ENCODE assay signal across 11 cellular contexts in the genomic region with DNA sequence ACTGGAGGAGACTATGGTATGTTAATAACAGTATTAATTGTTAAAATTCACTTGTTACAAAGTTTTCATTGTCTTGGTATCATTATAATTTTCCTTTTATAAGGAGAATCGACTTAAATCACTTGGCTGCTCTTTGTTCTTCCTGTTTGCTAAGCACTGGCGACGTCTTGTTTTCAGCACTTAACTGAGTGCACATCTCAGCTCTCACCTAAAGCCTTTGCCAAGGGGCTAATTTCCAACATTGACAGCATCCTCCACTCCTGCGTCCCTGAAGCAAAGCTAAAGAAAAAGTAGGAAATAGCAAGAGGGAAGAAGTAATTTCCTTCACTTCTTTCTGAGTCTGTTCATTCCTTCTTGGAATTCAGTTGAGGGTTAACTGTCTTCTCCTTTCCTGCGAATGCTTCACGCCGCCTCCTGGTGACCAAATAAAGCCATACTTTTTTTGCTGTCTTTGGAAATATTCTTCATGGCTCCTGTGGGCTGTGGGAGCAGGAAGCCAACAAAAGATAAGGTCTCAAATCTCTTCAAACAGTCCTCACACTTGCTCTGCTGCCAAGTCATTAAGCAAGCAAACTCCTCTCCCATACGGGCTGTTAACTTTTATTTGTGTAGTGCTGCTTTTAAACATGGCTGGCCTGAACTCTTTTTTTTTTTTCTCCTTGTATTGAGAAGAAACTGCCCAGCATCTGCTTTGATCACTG.
DNase-seq lines count a peak whose midpoint lies in the region; ATAC-seq, FAIRE-seq and TF ChIP-seq lines count a peak whose summit lies in the region.
"Had no signal": no experiment of that assay in that cellular context is flagged by ENCODE, and none has a peak within 500 bp of the region (broad histone marks: within the 10 kb centered on the region; RNA-seq: fewer than 3 reads in every experiment).

No MANE protein-coding gene starts in this region.

- BruUV-seq in HepG2 (replicated peaks; lab: Mats Ljungman, UMichigan) = no TSS peak

- TF ChIP-seq RAD21 in HepG2 (CRISPR knock-in tag; IDR thresholded peaks at IDR 0.05) = no peak

- H3K27ac ChIP-seq in HepG2 (ENCODE audit: extremely low read length, insufficient read depth, low read length) (no peak overlapping the region), tibial nerve (peak overlapping the region in 2 of 4 donors; percentile 39 to 61)

- peak overlapping the region; percentile 41 for H3K4me2 ChIP-seq in HepG2 (ENCODE audit: low read depth, low read length)

- POLR2A ChIA-PET in HepG2 (lab: Yijun Ruan, JAX) = no interaction called here

- H3K4me1 ChIP-seq in HepG2 (ENCODE audit: insufficient read depth, low read length) = peaks cover 28% of the 10 kb centered on the region
- H3K4me1 ChIP-seq in tibial nerve = peaks cover 0 to 12% (median 0%) of the 10 kb centered on the region in 4 donors

- TF ChIP-seq POLR2A in HepG2 (IDR thresholded peaks at IDR 0.05; ENCODE audit: insufficient read depth in 1 of 2, low read depth in 2 of 2, low read length in 2 of 2) (no peak), tibial nerve (IDR thresholded peaks at IDR 0.05) (no peak)

- no peak overlapping the region for H3K9ac ChIP-seq in HepG2 (ENCODE audit: insufficient read depth, low read depth, low read length)

- peak in 2 of 3 experiments; percentile 3 to 6 for DNase-seq in NCI-H1417 (lab: John Stamatoyannopoulos, UW)
- DNase-seq in NCI-H1417 treated with DMSO at 0.1 percent for 48 hours (lab: John Stamatoyannopoulos, UW) = no peak
- peak; percentile 68 for DNase-seq in HepG2 (ENCODE audit: low spot score)
- peak; percentile 14 to 36 for DNase-seq in tibial nerve (ENCODE audit: low spot score in 2 of 2)
- DNase-seq in KG1 (lab: John Stamatoyannopoulos, UW) = no peak
- DNase-seq in activated CD8-positive, alpha-beta memory T cell treated with anti-CD3 and anti-CD28 coated beads, Interleukin-2, amount 50 U/mL, for 4 hours = no peak
- DNase-seq: Karpas-422 had no signal

- FAIRE-seq in HepG2 (lab: Jason Lieb, UNC) = peak; percentile 57

- H3K36me3 ChIP-seq in HepG2 (replicated peaks in 1 of 2; ENCODE audit: control insufficient read depth in 1 of 2, insufficient read depth in 2 of 2, low read length in 2 of 2) = no peaks in the 10 kb centered on the region
- no peaks in the 10 kb centered on the region for H3K36me3 ChIP-seq in tibial nerve

- no peaks in the 10 kb centered on the region for H3K9me3 Mint-ChIP-seq in brain
- H3K9me3 Mint-ChIP-seq: T-helper 1 cell treated with Interleukin-12 subunit alpha and Interleukin-12 subunit beta and Interleukin-4 antibody, amounts not matched to agents 30 μg/mL and 1 μg/mL, for 36 hours had no signal

- peak; percentile 86 for ATAC-seq in HepG2
- no peak for ATAC-seq in GM21390 (IDR thresholded peaks at IDR 0.05; ENCODE audit: unreplicated experiment)

- WGBS in HepG2 (ENCODE audit: low lambda C conversion rate) = 10% methylated on average over 8 of the region's 8 CpGs
- 18 to 21% methylated on average over 8 of the region's 8 CpGs for WGBS in tibial nerve, 2 donors

- TF ChIP-seq CTCF in brain (conservative IDR thresholded peaks at IDR 0.05) (peak; percentile 32 to 46), HepG2 (CRISPR knock-in tag; IDR thresholded peaks at IDR 0.05) (peak; percentile 64), tibial nerve (IDR thresholded peaks at IDR 0.05) (peak in 4 of 5 experiments; percentile 10 to 41 (median 28))

- TF ChIP-seq EP300 in HepG2 (IDR thresholded peaks at IDR 0.05; ENCODE audit: low read depth in 2 of 2, low read length in 2 of 2) (no peak), HepG2 (CRISPR knock-in tag; IDR thresholded peaks at IDR 0.05; ENCODE audit: borderline replicate concordance) (no peak), tibial nerve (IDR thresholded peaks at IDR 0.05) (no peak)

- peak overlapping the region in 1 of 5 experiments; percentile 60 for H3K27ac Mint-ChIP-seq in brain
- H3K27ac Mint-ChIP-seq: activated naive CD8-positive, alpha-beta T cell; T-helper 1 cell treated with Interleukin-12 subunit alpha and Interleukin-12 subunit beta and Interleukin-4 antibody, amounts not matched to agents 30 μg/mL and 1 μg/mL, for 36 hours had no signal

- H3K27me3 ChIP-seq in HepG2 (ENCODE audit: control insufficient read depth in 1 of 2, insufficient read depth in 2 of 2, low read length in 2 of 2) = no peaks in the 10 kb centered on the region
- no peaks in the 10 kb centered on the region for H3K27me3 ChIP-seq in tibial nerve

- peak overlapping the region in 1 of 5 experiments; percentile 43 for H3K4me3 Mint-ChIP-seq in brain
- H3K4me3 Mint-ChIP-seq: activated naive CD8-positive, alpha-beta T cell; T-helper 1 cell treated with Interleukin-12 subunit alpha and Interleukin-12 subunit beta and Interleukin-4 antibody, amounts not matched to agents 30 μg/mL and 1 μg/mL, for 36 hours had no signal

- peaks cover 5% of the 10 kb centered on the region for H3K4me1 Mint-ChIP-seq in brain

- H4K20me1 ChIP-seq in HepG2 (ENCODE audit: insufficient read depth, low read length) = no peaks in the 10 kb centered on the region

- intact Hi-C loops in HepG2 (cut with micrococcal nuclease; ENCODE audit: unreplicated experiment) = loop anchor here (2.0 kb wide), 1 partner anchor 578 kb away; no protein-coding TSS in a partner anchor

- H2AFZ ChIP-seq in HepG2 (ENCODE audit: low read length) = no peak overlapping the region

- CTCF ChIA-PET in HepG2 (lab: Yijun Ruan, JAX; ENCODE audit: low intra/inter-chr PET ratio, low total read pairs) = no interaction called here

- no peaks in the 10 kb centered on the region for H3K36me3 Mint-ChIP-seq in brain
- H3K36me3 Mint-ChIP-seq: activated naive CD8-positive, alpha-beta T cell had no signal

- in situ Hi-C loops in HepG2 (cut with HindIII; ENCODE audit: extremely low pct_ligation_motif_present, low pct_unique_long_range_greater_than_20kb) = no loop called here

- peaks cover 4% of the 10 kb centered on the region for H3K27me3 Mint-ChIP-seq in brain

- H3K9me3 ChIP-seq in HepG2 (ENCODE audit: low read length) (no peaks in the 10 kb centered on the region), tibial nerve (no peaks in the 10 kb centered on the region)

- H3K79me2 ChIP-seq in HepG2 (ENCODE audit: insufficient read depth, low read length) = no peaks in the 10 kb centered on the region

- H3K4me3 ChIP-seq in HepG2 (replicated peaks in 1 of 3; ENCODE audit: insufficient read depth in 1 of 3, low read depth in 2 of 3, low read length in 3 of 3) = no peak overlapping the region
- peak overlapping the region in 1 of 4 donors; percentile 18 for H3K4me3 ChIP-seq in tibial nerve

TF ChIP-seq in HepG2, 621 proteins besides CTCF, POLR2A, EP300 and RAD21 (continues in another document):
- TF ChIP-seq, protein P1, sequence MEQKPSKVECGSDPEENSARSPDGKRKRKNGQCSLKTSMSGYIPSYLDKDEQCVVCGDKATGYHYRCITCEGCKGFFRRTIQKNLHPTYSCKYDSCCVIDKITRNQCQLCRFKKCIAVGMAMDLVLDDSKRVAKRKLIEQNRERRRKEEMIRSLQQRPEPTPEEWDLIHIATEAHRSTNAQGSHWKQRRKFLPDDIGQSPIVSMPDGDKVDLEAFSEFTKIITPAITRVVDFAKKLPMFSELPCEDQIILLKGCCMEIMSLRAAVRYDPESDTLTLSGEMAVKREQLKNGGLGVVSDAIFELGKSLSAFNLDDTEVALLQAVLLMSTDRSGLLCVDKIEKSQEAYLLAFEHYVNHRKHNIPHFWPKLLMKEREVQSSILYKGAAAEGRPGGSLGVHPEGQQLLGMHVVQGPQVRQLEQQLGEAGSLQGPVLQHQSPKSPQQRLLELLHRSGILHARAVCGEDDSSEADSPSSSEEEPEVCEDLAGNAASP (CRISPR knock-in tag; IDR thresholded peaks at IDR 0.05; ENCODE audit: borderline replicate concordance) = no peak
- peak; percentile 48 for TF ChIP-seq ZMYM4 (CRISPR knock-in tag; IDR thresholded peaks at IDR 0.05)
- peak; percentile 22; the same call in 1 of the 2 replicates for TF ChIP-seq HMG20A (CRISPR knock-in tag; IDR thresholded peaks at IDR 0.05; ENCODE audit: borderline replicate concordance)
- no peak for TF ChIP-seq MEF2D (CRISPR knock-in tag; IDR thresholded peaks at IDR 0.05)
- TF ChIP-seq ZNF792 (CRISPR knock-in tag; IDR thresholded peaks at IDR 0.05) = 0 out of 2 replicates have a peak, but pooled peaks have one; percentile 16
- 0 out of 2 replicates have a peak, but pooled peaks have one; percentile 5 for TF ChIP-seq FOXA3 (CRISPR knock-in tag; IDR thresholded peaks at IDR 0.05)
- TF ChIP-seq, protein P2, sequence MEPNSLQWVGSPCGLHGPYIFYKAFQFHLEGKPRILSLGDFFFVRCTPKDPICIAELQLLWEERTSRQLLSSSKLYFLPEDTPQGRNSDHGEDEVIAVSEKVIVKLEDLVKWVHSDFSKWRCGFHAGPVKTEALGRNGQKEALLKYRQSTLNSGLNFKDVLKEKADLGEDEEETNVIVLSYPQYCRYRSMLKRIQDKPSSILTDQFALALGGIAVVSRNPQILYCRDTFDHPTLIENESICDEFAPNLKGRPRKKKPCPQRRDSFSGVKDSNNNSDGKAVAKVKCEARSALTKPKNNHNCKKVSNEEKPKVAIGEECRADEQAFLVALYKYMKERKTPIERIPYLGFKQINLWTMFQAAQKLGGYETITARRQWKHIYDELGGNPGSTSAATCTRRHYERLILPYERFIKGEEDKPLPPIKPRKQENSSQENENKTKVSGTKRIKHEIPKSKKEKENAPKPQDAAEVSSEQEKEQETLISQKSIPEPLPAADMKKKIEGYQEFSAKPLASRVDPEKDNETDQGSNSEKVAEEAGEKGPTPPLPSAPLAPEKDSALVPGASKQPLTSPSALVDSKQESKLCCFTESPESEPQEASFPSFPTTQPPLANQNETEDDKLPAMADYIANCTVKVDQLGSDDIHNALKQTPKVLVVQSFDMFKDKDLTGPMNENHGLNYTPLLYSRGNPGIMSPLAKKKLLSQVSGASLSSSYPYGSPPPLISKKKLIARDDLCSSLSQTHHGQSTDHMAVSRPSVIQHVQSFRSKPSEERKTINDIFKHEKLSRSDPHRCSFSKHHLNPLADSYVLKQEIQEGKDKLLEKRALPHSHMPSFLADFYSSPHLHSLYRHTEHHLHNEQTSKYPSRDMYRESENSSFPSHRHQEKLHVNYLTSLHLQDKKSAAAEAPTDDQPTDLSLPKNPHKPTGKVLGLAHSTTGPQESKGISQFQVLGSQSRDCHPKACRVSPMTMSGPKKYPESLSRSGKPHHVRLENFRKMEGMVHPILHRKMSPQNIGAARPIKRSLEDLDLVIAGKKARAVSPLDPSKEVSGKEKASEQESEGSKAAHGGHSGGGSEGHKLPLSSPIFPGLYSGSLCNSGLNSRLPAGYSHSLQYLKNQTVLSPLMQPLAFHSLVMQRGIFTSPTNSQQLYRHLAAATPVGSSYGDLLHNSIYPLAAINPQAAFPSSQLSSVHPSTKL (CRISPR knock-in tag; IDR thresholded peaks at IDR 0.05) = peak; percentile 37
- peak; percentile 86 for TF ChIP-seq ZNF652 (CRISPR knock-in tag; IDR thresholded peaks at IDR 0.05; ENCODE audit: borderline replicate concordance, low read depth)
- no peak for TF ChIP-seq SNRNP70 (IDR thresholded peaks at IDR 0.05; ENCODE audit: low read depth, low read length)
- TF ChIP-seq GABPA (IDR thresholded peaks at IDR 0.05; ENCODE audit: low read depth, low read length) = no peak
- 0 out of 2 replicates have a peak, but pooled peaks have one; percentile 8 for TF ChIP-seq GABPA (CRISPR knock-in tag; IDR thresholded peaks at IDR 0.05; ENCODE audit: low read depth)
- peak; percentile 78 for TF ChIP-seq ZNF644 (CRISPR knock-in tag; IDR thresholded peaks at IDR 0.05; ENCODE audit: low read depth)

Comparison
In these comparisons a context has a peak if more than half of its experiments do, and no peak if none do; other contexts are left out.
1. DNase-seq: peak in NCI-H1417 (2 of 3), HepG2 (single experiment) and tibial nerve (2 of 2); none in NCI-H1417 treated with DMSO at 0.1 percent for 48 hours (single experiment), KG1 (single experiment) and activated CD8-positive, alpha-beta memory T cell treated with anti-CD3 and anti-CD28 coated beads, Interleukin-2, amount 50 U/mL, for 4 hours (single experiment).
2. Peak in every context shown above with its lines, with median percentiles within 50 percentile points of each other: CTCF ChIP-seq.